In the genomic region with DNA sequence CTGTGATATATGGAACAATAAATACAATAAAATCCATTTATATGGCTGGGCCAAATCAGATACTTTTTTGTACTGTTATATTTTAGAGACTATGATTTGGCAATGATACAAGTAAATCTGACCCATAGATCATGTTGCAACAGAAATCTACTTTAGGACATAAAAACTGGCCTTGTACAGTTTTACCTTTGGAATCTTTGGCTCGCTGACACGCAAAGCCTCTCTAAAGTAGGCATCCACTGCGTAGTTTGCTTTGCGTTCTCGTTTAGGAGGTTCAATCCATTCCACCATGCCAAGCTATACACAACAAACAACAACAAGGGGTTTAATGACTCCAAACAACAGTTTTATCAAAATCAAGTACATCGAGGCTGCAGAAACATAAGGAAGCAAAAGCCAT, we compare ENCODE assay signal across 27 cellular contexts. TPM values are rescaled to one million over a fixed set of nuclear protein-coding genes. Genes with fewer than 3 reads are reported as not detected.
"Had no signal": no experiment of that assay in that cellular context is flagged by ENCODE, and none has a peak within 500 bp of the region (broad histone marks: within the 10 kb centered on the region; RNA-seq: fewer than 3 reads in every experiment).

No MANE protein-coding gene starts in this region.

- H3K79me2 ChIP-seq: hepatocyte had no signal

- H2AFZ ChIP-seq: hepatocyte had no signal

- H3K36me3 ChIP-seq: left lung, ovary, right atrium auricular region, uterus had no signal

- H3K27me3 ChIP-seq: heart right ventricle, hepatocyte, left lung, ovary, right atrium auricular region, tibial nerve, uterus had no signal

- ATAC-seq: heart right ventricle; left cardiac atrium; left lung; mucosa of descending colon; naive thymus-derived CD4-positive, alpha-beta T cell; natural killer cell treated with Interleukin-12 subunit alpha and Interleukin-12 subunit beta and Interleukin-15 and Interleukin-18, amount 100 ng/mL, for 72 hours; sciatic nerve; stimulated activated memory B cell treated with anti-CD40 and anti-IgM and Interleukin-4, amounts not matched to agents 10 μg/mL and 1 μg/mL and 100 μg/mL, for 72 hours; stimulated activated naive CD8-positive, alpha-beta T cell treated with anti-CD3 and anti-CD28 coated beads, Interleukin-15, amount 100 ng/mL, for 72 hours had no signal

- H3K4me3 ChIP-seq: heart right ventricle, hepatocyte, left lung, lung, mucosa of descending colon, ovary, right atrium auricular region, smooth muscle cell, tibial nerve, uterus had no signal

- H3K4me1 Mint-ChIP-seq: naive thymus-derived CD4-positive, alpha-beta T cell; stimulated activated memory B cell treated with anti-CD40 and anti-IgM and Interleukin-4, amounts not matched to agents 10 μg/mL and 1 μg/mL and 100 μg/mL, for 72 hours; stimulated activated naive CD8-positive, alpha-beta T cell treated with anti-CD3 and anti-CD28 coated beads, Interleukin-15, amount 100 ng/mL, for 72 hours had no signal

- H3K9me3 ChIP-seq: heart right ventricle, left lung, mucosa of descending colon, ovary, right atrium auricular region, tibial nerve, uterus had no signal

- FAIRE-seq: keratinocyte had no signal

- H3K36me3 Mint-ChIP-seq: natural killer cell treated with Interleukin-12 subunit alpha and Interleukin-12 subunit beta and Interleukin-15 and Interleukin-18, amount 100 ng/mL, for 72 hours; stimulated activated memory B cell treated with anti-CD40 and anti-IgM and Interleukin-4, amounts not matched to agents 10 μg/mL and 1 μg/mL and 100 μg/mL, for 72 hours had no signal

- H3K9me3 Mint-ChIP-seq: naive thymus-derived CD4-positive, alpha-beta T cell; natural killer cell treated with Interleukin-12 subunit alpha and Interleukin-12 subunit beta and Interleukin-15 and Interleukin-18, amount 100 ng/mL, for 72 hours; stimulated activated memory B cell treated with anti-CD40 and anti-IgM and Interleukin-4, amounts not matched to agents 10 μg/mL and 1 μg/mL and 100 μg/mL, for 72 hours; stimulated activated naive CD8-positive, alpha-beta T cell treated with anti-CD3 and anti-CD28 coated beads, Interleukin-15, amount 100 ng/mL, for 72 hours; type B pancreatic cell had no signal

- H3K27ac Mint-ChIP-seq: naive thymus-derived CD4-positive, alpha-beta T cell; natural killer cell treated with Interleukin-12 subunit alpha and Interleukin-12 subunit beta and Interleukin-15 and Interleukin-18, amount 100 ng/mL, for 72 hours; progenitor cell of endocrine pancreas; stimulated activated memory B cell treated with anti-CD40 and anti-IgM and Interleukin-4, amounts not matched to agents 10 μg/mL and 1 μg/mL and 100 μg/mL, for 72 hours; stimulated activated naive CD8-positive, alpha-beta T cell treated with anti-CD3 and anti-CD28 coated beads, Interleukin-15, amount 100 ng/mL, for 72 hours; type B pancreatic cell had no signal

- H3K4me1 ChIP-seq: left lung, right atrium auricular region, tibial nerve, uterus had no signal

- DNase-seq: heart right ventricle; kidney glomerular epithelial cell; left cardiac atrium; left lung; midbrain; mucosa of descending colon; naive thymus-derived CD4-positive, alpha-beta T cell; ovary; stimulated activated CD4-positive, alpha-beta T cell treated with anti-CD3 and anti-CD28 coated beads, Interleukin-1b, Interleukin-23, amount 100 ng/mL, for 48 hours; stimulated activated CD4-positive, alpha-beta T cell treated with anti-CD3 and anti-CD28 coated beads, Interleukin-2, amount 100 ng/mL, for 48 hours; stimulated activated CD4-positive, alpha-beta T cell treated with anti-CD3 and anti-CD28 coated beads, Interleukin-4, amount 100 ng/mL, for 4 hours; stimulated activated CD8-positive, alpha-beta memory T cell treated with anti-CD3 and anti-CD28 coated beads, Interleukin-4, amount 100 ng/mL, for 48 hours; stimulated activated naive CD4-positive, alpha-beta T cell treated with Interleukin-2 at 50 U/mL for 16 hours; stimulated activated naive CD8-positive, alpha-beta T cell treated with anti-CD3 and anti-CD28 coated beads, Interleukin-15, amount 100 ng/mL, for 72 hours; substantia nigra; uterus had no signal

- H3K27me3 Mint-ChIP-seq: naive thymus-derived CD4-positive, alpha-beta T cell; progenitor cell of endocrine pancreas; stimulated activated naive CD8-positive, alpha-beta T cell treated with anti-CD3 and anti-CD28 coated beads, Interleukin-15, amount 100 ng/mL, for 72 hours; type B pancreatic cell had no signal

- H3K4me2 ChIP-seq: hepatocyte, smooth muscle cell had no signal

- H3K27ac ChIP-seq: heart right ventricle, hepatocyte, left lung, ovary, right atrium auricular region, tibial nerve, uterus had no signal

- H3K4me3 Mint-ChIP-seq: naive thymus-derived CD4-positive, alpha-beta T cell; natural killer cell treated with Interleukin-12 subunit alpha and Interleukin-12 subunit beta and Interleukin-15 and Interleukin-18, amount 100 ng/mL, for 72 hours; stimulated activated memory B cell treated with anti-CD40 and anti-IgM and Interleukin-4, amounts not matched to agents 10 μg/mL and 1 μg/mL and 100 μg/mL, for 72 hours; stimulated activated naive CD8-positive, alpha-beta T cell treated with anti-CD3 and anti-CD28 coated beads, Interleukin-15, amount 100 ng/mL, for 72 hours; type B pancreatic cell had no signal

RNA-seq across cellular contexts. Expression of a gene that starts 42.4 kb away (rescaled TPM):
- total RNA-seq: natural killer cell treated with Interleukin-12 subunit alpha and Interleukin-12 subunit beta and Interleukin-15 and Interleukin-18, amount 100 ng/mL, for 72 hours had no signal
